ENCODE assay signal across 8 cellular contexts in genomic region chr11:102007567-102008437, GRCh38. TPM values are rescaled to one million over a fixed set of nuclear protein-coding genes. Genes with fewer than 3 reads are reported as not detected.
A peak's percentile ranks its signal among the peaks of the same experiment; 100 is the strongest.
DNase-seq lines count a peak whose midpoint lies in the region; ATAC-seq, FAIRE-seq and TF ChIP-seq lines count a peak whose summit lies in the region.

No MANE protein-coding gene starts in this region.

- H3K36me3 Mint-ChIP-seq in CD4-positive, CD25-positive, alpha-beta regulatory T cell: no peaks in the 10 kb centered on the region

- no peaks in the 10 kb centered on the region for H3K27me3 ChIP-seq in CD4-positive, CD25-positive, alpha-beta regulatory T cell (ENCODE audit: control insufficient read depth, insufficient read depth, low read length)
- no peaks in the 10 kb centered on the region for H3K27me3 ChIP-seq in breast epithelium
- no peaks in the 10 kb centered on the region for H3K27me3 ChIP-seq in HepG2 (ENCODE audit: control insufficient read depth in 1 of 2, insufficient read depth in 2 of 2, low read length in 2 of 2)
- no peaks in the 10 kb centered on the region for H3K27me3 ChIP-seq in aorta (ENCODE audit: control insufficient read depth in 1 of 2, insufficient read depth in 2 of 2, low read length in 1 of 2)

- H3K27ac ChIP-seq in CD4-positive, CD25-positive, alpha-beta regulatory T cell (ENCODE audit: insufficient read depth, low read length, poor library complexity, severe bottlenecking): no peak overlapping the region
- H3K27ac ChIP-seq in breast epithelium (peak overlapping the region in 1 of 2 donors; percentile 22), HepG2 (ENCODE audit: extremely low read length, insufficient read depth, low read length) (peak overlapping the region; percentile 51), aorta (ENCODE audit: low read depth in 1 of 2, low read length in 2 of 2) (no peak overlapping the region)

- TF ChIP-seq RAD21 in HepG2 (CRISPR knock-in tag; IDR thresholded peaks at IDR 0.05): peak; percentile 72

- H3K4me2 ChIP-seq in HepG2 (ENCODE audit: low read depth, low read length): peak overlapping the region; percentile 47

- H3K4me1 Mint-ChIP-seq in CD4-positive, CD25-positive, alpha-beta regulatory T cell: peaks cover 0 to 2% (median 1%) of the 10 kb centered on the region in 4 donors

- H3K4me1 ChIP-seq in CD4-positive, CD25-positive, alpha-beta regulatory T cell (ENCODE audit: control insufficient read depth, insufficient read depth, low read length, poor library complexity, severe bottlenecking): no peaks in the 10 kb centered on the region
- peaks cover 0 to 6% of the 10 kb centered on the region in 2 donors for H3K4me1 ChIP-seq in breast epithelium
- peaks cover 35% of the 10 kb centered on the region for H3K4me1 ChIP-seq in HepG2 (ENCODE audit: insufficient read depth, low read length)
- H3K4me1 ChIP-seq in aorta (ENCODE audit: control insufficient read depth in 1 of 2, insufficient read depth in 2 of 2, low read length in 2 of 2): peaks cover 0 to 3% of the 10 kb centered on the region in 2 donors

- no peaks in the 10 kb centered on the region for H4K20me1 ChIP-seq in HepG2 (ENCODE audit: insufficient read depth, low read length)

- TF ChIP-seq CTCF in breast epithelium (IDR thresholded peaks at IDR 0.05): peak; percentile 45 to 58 (median 53)
- peak; percentile 68 for TF ChIP-seq CTCF in HepG2 (CRISPR knock-in tag; IDR thresholded peaks at IDR 0.05)

- POLR2A ChIA-PET in HepG2 (lab: Yijun Ruan, JAX): interaction anchor here (1.0 to 2.4 kb wide), 8 partner anchors 13 to 147 kb away, joined by 3 to 12 read pairs (median 4); partner anchors contain the start of gene CEP126

- H3K4me3 Mint-ChIP-seq in CD4-positive, CD25-positive, alpha-beta regulatory T cell: no peak overlapping the region

- H3K27ac Mint-ChIP-seq in CD4-positive, CD25-positive, alpha-beta regulatory T cell: no peak overlapping the region

- CTCF ChIA-PET in HepG2 (lab: Yijun Ruan, JAX; ENCODE audit: low intra/inter-chr PET ratio, low total read pairs): interaction anchor here (0.7 to 3.1 kb wide), 5 partner anchors 78 to 155 kb away, joined by 3 to 42 read pairs (median 7); partner anchors contain the start of gene CEP126

- 2% methylated on average over 4 of the region's 4 CpGs for WGBS in HepG2 (ENCODE audit: low lambda C conversion rate)
- WGBS in aorta, 2 donors: 28 to 30% methylated on average over 4 of the region's 4 CpGs

- no peaks in the 10 kb centered on the region for H3K9me3 ChIP-seq in CD4-positive, CD25-positive, alpha-beta regulatory T cell (ENCODE audit: control insufficient read depth in 2 of 2, low read length in 2 of 2)
- H3K9me3 ChIP-seq in breast epithelium (no peaks in the 10 kb centered on the region), HepG2 (ENCODE audit: low read length) (no peaks in the 10 kb centered on the region), aorta (ENCODE audit: control insufficient read depth, low read length) (no peaks in the 10 kb centered on the region)

- peak in 1 of 2 experiments; percentile 47; a peak in 1 of 4 replicates for TF ChIP-seq EP300 in HepG2 (IDR thresholded peaks at IDR 0.05; ENCODE audit: low read depth in 2 of 2, low read length in 2 of 2)
- TF ChIP-seq EP300 in HepG2 (CRISPR knock-in tag; IDR thresholded peaks at IDR 0.05; ENCODE audit: borderline replicate concordance): 0 out of 2 replicates have a peak, but pooled peaks have one; percentile 18

- no peak overlapping the region for H3K9ac ChIP-seq in HepG2 (ENCODE audit: insufficient read depth, low read depth, low read length)

- H3K4me3 ChIP-seq in CD4-positive, CD25-positive, alpha-beta regulatory T cell (ENCODE audit: low read depth, low read length): no peak overlapping the region
- H3K4me3 ChIP-seq in breast epithelium: no peak overlapping the region
- no peak overlapping the region; a peak in 1 of 6 replicates for H3K4me3 ChIP-seq in HepG2 (replicated peaks in 1 of 3; ENCODE audit: insufficient read depth in 1 of 3, low read depth in 2 of 3, low read length in 3 of 3)
- H3K4me3 ChIP-seq in aorta (ENCODE audit: low read length in 2 of 2): no peak overlapping the region

- DNase-seq in CD4-positive, CD25-positive, alpha-beta regulatory T cell: peak in 2 of 3 donors; percentile 37 to 49
- DNase-seq in NCI-H526 (lab: John Stamatoyannopoulos, UW): peak; percentile 89
- DNase-seq in breast epithelium (ENCODE audit: low spot score in 2 of 2): no peak
- peak; percentile 88 for DNase-seq in HepG2 (ENCODE audit: low spot score)
- DNase-seq in aorta: no peak
- no peak for DNase-seq in activated CD4-positive, alpha-beta T cell treated with anti-CD3 and anti-CD28 coated beads, Interleukin-2, amount 50 U/mL, for 4 hours

- FAIRE-seq in HepG2 (lab: Jason Lieb, UNC): peak; percentile 88

- no peaks in the 10 kb centered on the region for H3K36me3 ChIP-seq in CD4-positive, CD25-positive, alpha-beta regulatory T cell (ENCODE audit: control insufficient read depth, insufficient read depth, low read length)
- no peaks in the 10 kb centered on the region for H3K36me3 ChIP-seq in breast epithelium
- H3K36me3 ChIP-seq in HepG2 (replicated peaks in 1 of 2; ENCODE audit: control insufficient read depth in 1 of 2, insufficient read depth in 2 of 2, low read length in 2 of 2): no peaks in the 10 kb centered on the region
- H3K36me3 ChIP-seq in aorta (ENCODE audit: control insufficient read depth in 1 of 2, insufficient read depth in 2 of 2, low read length in 1 of 2): no peaks in the 10 kb centered on the region

- ATAC-seq in CD4-positive, CD25-positive, alpha-beta regulatory T cell (ENCODE audit: low read depth in 2 of 2): peak in 1 of 2 donors; percentile 34
- ATAC-seq in GM19025 (IDR thresholded peaks at IDR 0.05; ENCODE audit: low read depth, unreplicated experiment): peak; percentile 51
- ATAC-seq in HG03439 (IDR thresholded peaks at IDR 0.05; ENCODE audit: unreplicated experiment): peak; percentile 77
- ATAC-seq in HepG2: peak; percentile 92
- peak; percentile 47 for ATAC-seq in aorta (ENCODE audit: low FRiP score)

- no peaks in the 10 kb centered on the region for H3K9me3 Mint-ChIP-seq in CD4-positive, CD25-positive, alpha-beta regulatory T cell

- intact Hi-C loops in breast epithelium (cut with DNase I; ENCODE audit: low total_unique reads) (no loop called here), HepG2 (cut with micrococcal nuclease; ENCODE audit: unreplicated experiment) (loop anchor here (1.0 to 5.0 kb wide), 8 partner anchors 14 to 248 kb away; partner anchors contain the start of genes CEP126 and YAP1), aorta (cut with DNase I) (loop anchor here (5.0 to 10.0 kb wide), 2 partner anchors 146 to 553 kb away; no protein-coding TSS in a partner anchor)

- TF ChIP-seq POLR2A in breast epithelium (IDR thresholded peaks at IDR 0.05) (no peak), HepG2 (IDR thresholded peaks at IDR 0.05; ENCODE audit: insufficient read depth in 1 of 2, low read depth in 2 of 2, low read length in 2 of 2) (no peak)

- BruUV-seq in HepG2 (replicated peaks; lab: Mats Ljungman, UMichigan): no TSS peak

- H2AFZ ChIP-seq in HepG2 (ENCODE audit: low read length): no peak overlapping the region

- H3K79me2 ChIP-seq in HepG2 (ENCODE audit: insufficient read depth, low read length): no peaks in the 10 kb centered on the region

- in situ Hi-C loops in HepG2 (cut with HindIII; ENCODE audit: extremely low pct_ligation_motif_present, low pct_unique_long_range_greater_than_20kb): loop anchor here (10.0 to 25.0 kb wide), 2 partner anchors 83 to 571 kb away; no protein-coding TSS in a partner anchor

- peaks cover 13% of the 10 kb centered on the region for H3K27me3 Mint-ChIP-seq in CD4-positive, CD25-positive, alpha-beta regulatory T cell

TF ChIP-seq in HepG2, 621 proteins besides CTCF, POLR2A, EP300 and RAD21 (continues in another document):
- TF ChIP-seq POGZ (CRISPR knock-in tag; IDR thresholded peaks at IDR 0.05): 0 out of 2 replicates have a peak, but pooled peaks have one; percentile 19
- no peak for TF ChIP-seq CEBPB (IDR thresholded peaks at IDR 0.05; ENCODE audit: borderline replicate concordance, low read depth, low read length)
- TF ChIP-seq SAP130 (CRISPR knock-in tag; IDR thresholded peaks at IDR 0.05; ENCODE audit: low read depth): peak; percentile 25; the same call in 1 of the 2 replicates
- no peak for TF ChIP-seq ZNF878 (CRISPR knock-in tag; IDR thresholded peaks at IDR 0.05)
- peak; percentile 46; the same call in 1 of the 2 replicates for TF ChIP-seq ZNF329 (CRISPR knock-in tag; IDR thresholded peaks at IDR 0.05; ENCODE audit: low read depth)
- TF ChIP-seq CCDC6 (CRISPR knock-in tag; IDR thresholded peaks at IDR 0.05): no peak
- TF ChIP-seq MIXL1 (CRISPR knock-in tag; IDR thresholded peaks at IDR 0.05): peak; percentile 19; the same call in 1 of the 2 replicates
- TF ChIP-seq ZNF33B (CRISPR knock-in tag; IDR thresholded peaks at IDR 0.05): no peak
- no peak for TF ChIP-seq PITX1 (CRISPR knock-in tag; IDR thresholded peaks at IDR 0.05)

RNA-seq across cellular contexts. Expression of gene CFAP300, which starts 39.4 kb away (rescaled TPM):
- total RNA-seq in CD4-positive, CD25-positive, alpha-beta regulatory T cell: not detected
- polyA plus RNA-seq in CD4-positive, CD25-positive, alpha-beta regulatory T cell: not detected
- total RNA-seq in breast epithelium (1 to 10 TPM; 2.0 to 8.3 (median 4.4) TPM), HepG2 (2016; rRNA removed; fragmentation: Illumina TruSeq; extraction: Trizol) (not detected in 2 replicates), aorta (1 to 10 TPM; 3.2 to 5.4 TPM)
- total RNA-seq in HepG2 (2016; cell fraction: cytosol; rRNA removed; fragmentation: Illumina TruSeq; extraction: Trizol; ENCODE audit: low read depth): not detected in 2 replicates
- total RNA-seq in HepG2 (2016; cell fraction: insoluble cytoplasmic fraction; rRNA removed; fragmentation: Illumina TruSeq; extraction: Trizol): not detected in 2 replicates
- not detected in 2 replicates for total RNA-seq in HepG2 (2016; cell fraction: membrane; rRNA removed; fragmentation: Illumina TruSeq; extraction: Trizol)
- not detected in 2 replicates for total RNA-seq in HepG2 (2016; cell fraction: nucleus; rRNA removed; fragmentation: Illumina TruSeq; extraction: Trizol)
- polyA plus RNA-seq in HepG2 (2011; rRNA removed) (not detected in 2 replicates), aorta (1 to 10 TPM; 2.3 to 2.6 TPM)
- polyA plus RNA-seq in HepG2 (2011; cell fraction: cytosol; rRNA removed): not detected in 2 replicates
- polyA plus RNA-seq in HepG2 (2011; cell fraction: nucleus; rRNA removed): not detected in 2 replicates
- polyA plus RNA-seq in HepG2 (2012): not detected in 2 replicates
- not detected in 2 replicates for polyA plus RNA-seq in HepG2 (2016; cell fraction: cytosol; fragmentation: Illumina TruSeq; extraction: Trizol; ENCODE audit: low read depth)
- polyA plus RNA-seq in HepG2 (2016; cell fraction: insoluble cytoplasmic fraction; fragmentation: Illumina TruSeq; extraction: Trizol; ENCODE audit: low read depth): not detected in 2 replicates
- polyA plus RNA-seq in HepG2 (2016; cell fraction: membrane; fragmentation: Illumina TruSeq; extraction: Trizol; ENCODE audit: low read depth): not detected in 2 replicates
- polyA plus RNA-seq in HepG2 (2016; cell fraction: nucleus; fragmentation: Illumina TruSeq; extraction: Trizol; ENCODE audit: insufficient read depth, low read depth): not detected in 2 replicates
- polyA minus RNA-seq in HepG2 (2011; rRNA and poly(A)+ RNA removed; ENCODE audit: low replicate concordance): not detected in 2 replicates
- polyA minus RNA-seq in HepG2 (2011; cell fraction: cytosol; rRNA and poly(A)+ RNA removed): not detected in 2 replicates
- polyA minus RNA-seq in HepG2 (2011; cell fraction: nucleus; rRNA and poly(A)+ RNA removed): not detected in 2 replicates

Comparison
In these comparisons a context has a peak if more than half of its experiments do, and no peak if none do; other contexts are left out.
1. DNase-seq: peak in CD4-positive, CD25-positive, alpha-beta regulatory T cell (2 of 3), NCI-H526 (2 of 2) and HepG2 (single experiment); none in breast epithelium (0 of 2), aorta (0 of 2) and activated CD4-positive, alpha-beta T cell treated with anti-CD3 and anti-CD28 coated beads, Interleukin-2, amount 50 U/mL, for 4 hours (0 of 2).